8 cellular contexts compared by ENCODE assay signal in the genomic region with DNA sequence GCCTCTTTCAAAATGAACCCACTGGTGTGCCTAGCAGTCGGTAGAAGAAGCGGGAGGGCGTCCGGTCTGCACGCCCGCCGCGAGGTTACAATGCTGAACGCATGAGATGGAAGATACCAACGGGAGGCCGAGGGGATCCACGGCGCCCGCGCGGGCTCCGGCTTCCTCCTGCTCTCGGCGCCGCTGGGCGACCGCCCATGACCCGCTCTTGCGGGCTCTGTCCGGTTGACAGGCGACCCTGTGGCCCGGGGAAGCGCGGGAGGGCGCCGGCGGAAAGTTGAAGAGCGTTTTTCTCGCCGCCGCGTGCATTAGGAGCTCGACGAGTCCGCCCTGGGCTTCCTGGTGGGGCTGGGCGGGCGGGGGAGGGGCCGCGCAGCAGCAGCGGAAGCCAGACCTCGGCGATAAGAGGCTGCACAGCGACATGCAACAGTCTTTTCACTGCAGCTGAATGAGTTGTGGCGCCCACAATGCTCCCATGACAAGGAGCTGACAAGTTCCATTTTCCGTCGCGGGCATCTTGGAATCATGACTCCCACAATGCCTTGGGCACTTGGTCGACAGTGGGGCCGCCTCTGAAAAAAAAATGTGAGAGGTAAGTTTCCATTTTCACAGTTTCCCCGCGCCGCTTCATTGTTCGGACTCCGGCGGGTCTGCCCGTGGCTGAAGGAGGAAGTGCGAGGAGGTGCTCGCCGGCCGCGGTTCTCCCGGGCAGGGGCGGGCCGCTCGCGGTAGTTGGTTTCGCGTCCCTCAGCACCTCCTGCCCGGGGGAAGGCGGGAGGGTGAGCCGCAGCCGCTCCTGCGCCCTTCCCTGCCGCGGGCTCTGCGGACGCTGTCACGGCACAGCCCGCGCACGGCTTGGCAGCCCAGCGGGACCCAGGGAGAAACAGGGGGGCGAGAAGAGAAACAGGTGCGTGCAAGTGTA.
DNase-seq lines count a peak whose midpoint lies in the region; ATAC-seq lines count a peak whose summit lies in the region.

A gene with protein sequence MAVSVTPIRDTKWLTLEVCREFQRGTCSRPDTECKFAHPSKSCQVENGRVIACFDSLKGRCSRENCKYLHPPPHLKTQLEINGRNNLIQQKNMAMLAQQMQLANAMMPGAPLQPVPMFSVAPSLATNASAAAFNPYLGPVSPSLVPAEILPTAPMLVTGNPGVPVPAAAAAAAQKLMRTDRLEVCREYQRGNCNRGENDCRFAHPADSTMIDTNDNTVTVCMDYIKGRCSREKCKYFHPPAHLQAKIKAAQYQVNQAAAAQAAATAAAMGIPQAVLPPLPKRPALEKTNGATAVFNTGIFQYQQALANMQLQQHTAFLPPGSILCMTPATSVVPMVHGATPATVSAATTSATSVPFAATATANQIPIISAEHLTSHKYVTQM (plus strand): TSS at position 429 of the 922 bp plus-strand sequence. CDS start 31,265 bp downstream, outside the sequence.

- DNase-seq in ACHN, result peak; percentile 71
- DNase-seq in NCI-H345 (lab: John Stamatoyannopoulos, UW), result peak; percentile 73
- DNase-seq in activated CD4-positive, CD25-positive, alpha-beta regulatory T cell treated with anti-CD3 and anti-CD28 coated beads, Interleukin-2, amount 50 U/mL, for 16 hours (ENCODE audit: low read depth, low spot score), result peak; percentile 73
- peak in 60 of 61 donors; percentile 37 to 96 (median 82) for DNase-seq in caudate nucleus (lab: John Stamatoyannopoulos, UW)
- DNase-seq in inferior parietal cortex (ENCODE audit: extremely low spot score), result peak; percentile 82
- DNase-seq in stimulated activated CD4-positive, alpha-beta T cell treated with anti-CD3 and anti-CD28 coated beads, Interleukin-12 subunit alpha, Interleukin-12 subunit beta, amount 100 ng/mL, for 24 hours (ENCODE audit: low read depth in 2 of 2), result peak; percentile 76 to 81

- in situ Hi-C loops in ACHN (cut with HindIII; ENCODE audit: low pct_ligation_motif_present, low pct_unique_long_range_greater_than_20kb, low sequenced_read_pairs), result no loop called here

- H3K27ac ChIP-seq in caudate nucleus (ENCODE audit: low read depth, low read length), result peak within 1 kb of the TSS; percentile 96

- ATAC-seq in GM18909 (IDR thresholded peaks at IDR 0.05; ENCODE audit: poor library complexity, unreplicated experiment), result peak; percentile 71
- peak; percentile 61 for ATAC-seq in HG03159 (IDR thresholded peaks at IDR 0.05; ENCODE audit: unreplicated experiment)

Comparison
In these comparisons a context has a peak if more than half of its experiments do, and no peak if none do; other contexts are left out.
1. Peak in every context shown above with its lines: DNase-seq, ATAC-seq and H3K27ac ChIP-seq.